Comparison of ENCODE assay signal across 2 cellular contexts in the genomic region with DNA sequence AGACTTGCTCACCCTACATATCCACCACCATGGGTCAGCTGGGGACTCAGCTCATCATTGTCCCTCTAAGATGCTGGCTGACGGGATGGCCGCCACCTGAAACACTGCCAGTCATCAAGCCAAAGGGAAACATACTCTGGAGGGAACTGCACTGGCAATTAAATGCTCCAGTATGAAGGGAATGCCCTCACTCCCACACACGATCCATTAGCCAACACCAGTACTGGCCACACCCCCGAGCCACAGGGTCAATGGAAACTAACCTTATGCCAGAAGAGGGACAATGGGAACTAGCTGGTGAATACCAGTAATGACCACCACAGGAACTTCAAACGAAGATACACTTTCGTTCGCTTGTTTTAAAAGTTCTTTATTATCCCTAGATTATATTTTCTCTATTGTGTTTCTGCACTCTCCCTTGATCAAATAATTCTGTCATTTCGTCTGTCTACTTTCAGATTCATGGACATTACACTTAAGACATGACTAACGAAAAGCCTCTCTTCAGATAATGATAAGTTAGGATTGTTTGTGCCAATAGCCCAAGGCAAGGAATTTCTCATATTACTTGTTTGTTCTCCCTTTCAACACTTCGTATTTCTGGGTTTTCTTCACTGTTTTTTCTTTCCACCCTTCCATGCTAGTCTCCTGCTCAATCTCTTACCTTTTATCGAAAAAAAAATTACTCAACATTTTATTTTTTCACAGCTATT.
TF ChIP-seq lines count a peak whose summit lies in the region.

No MANE protein-coding gene starts in this region.

TF ChIP-seq in A549, 52 proteins besides CTCF, POLR2A, EP300 and RAD21:
- TF ChIP-seq MAFK (IDR thresholded peaks at IDR 0.05; ENCODE audit: partially characterized antibody) (no peak), MYC (IDR thresholded peaks at IDR 0.05; ENCODE audit: borderline replicate concordance, low read length) (no peak), ZNF302 (CRISPR knock-in tag; IDR thresholded peaks at IDR 0.05) (no peak), ZFP36 (IDR thresholded peaks at IDR 0.05; ENCODE audit: borderline replicate concordance, partially characterized antibody) (no peak), FOXS1 (CRISPR knock-in tag; IDR thresholded peaks at IDR 0.05) (no peak), KDM5A (IDR thresholded peaks at IDR 0.05) (no peak), RCOR1 (IDR thresholded peaks at IDR 0.05; ENCODE audit: low read depth, low read length) (no peak), FOSL2 (IDR thresholded peaks at IDR 0.05) (no peak), FOSL2 (CRISPR knock-in tag; IDR thresholded peaks at IDR 0.05) (no peak), BHLHE40 (IDR thresholded peaks at IDR 0.05; ENCODE audit: low read depth, low read length) (no peak), CHD4 (IDR thresholded peaks at IDR 0.05; ENCODE audit: borderline replicate concordance) (no peak), JUN (IDR thresholded peaks at IDR 0.05) (no peak), ESRRA (IDR thresholded peaks at IDR 0.05; ENCODE audit: borderline replicate concordance, low read length) (no peak), TFCP2L1 (CRISPR knock-in tag; IDR thresholded peaks at IDR 0.05) (no peak), HOXB5 (CRISPR knock-in tag; IDR thresholded peaks at IDR 0.05) (no peak)
- TF ChIP-seq, protein P1, sequence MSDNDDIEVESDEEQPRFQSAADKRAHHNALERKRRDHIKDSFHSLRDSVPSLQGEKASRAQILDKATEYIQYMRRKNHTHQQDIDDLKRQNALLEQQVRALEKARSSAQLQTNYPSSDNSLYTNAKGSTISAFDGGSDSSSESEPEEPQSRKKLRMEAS (IDR thresholded peaks at IDR 0.05) = no peak
- TF ChIP-seq, protein P2, sequence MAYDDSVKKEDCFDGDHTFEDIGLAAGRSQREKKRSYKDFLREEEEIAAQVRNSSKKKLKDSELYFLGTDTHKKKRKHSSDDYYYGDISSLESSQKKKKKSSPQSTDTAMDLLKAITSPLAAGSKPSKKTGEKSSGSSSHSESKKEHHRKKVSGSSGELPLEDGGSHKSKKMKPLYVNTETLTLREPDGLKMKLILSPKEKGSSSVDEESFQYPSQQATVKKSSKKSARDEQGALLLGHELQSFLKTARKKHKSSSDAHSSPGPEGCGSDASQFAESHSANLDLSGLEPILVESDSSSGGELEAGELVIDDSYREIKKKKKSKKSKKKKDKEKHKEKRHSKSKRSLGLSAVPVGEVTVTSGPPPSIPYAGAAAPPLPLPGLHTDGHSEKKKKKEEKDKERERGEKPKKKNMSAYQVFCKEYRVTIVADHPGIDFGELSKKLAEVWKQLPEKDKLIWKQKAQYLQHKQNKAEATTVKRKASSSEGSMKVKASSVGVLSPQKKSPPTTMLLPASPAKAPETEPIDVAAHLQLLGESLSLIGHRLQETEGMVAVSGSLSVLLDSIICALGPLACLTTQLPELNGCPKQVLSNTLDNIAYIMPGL (CRISPR knock-in tag; IDR thresholded peaks at IDR 0.05; ENCODE audit: borderline replicate concordance) = no peak
- TF ChIP-seq, protein P3, sequence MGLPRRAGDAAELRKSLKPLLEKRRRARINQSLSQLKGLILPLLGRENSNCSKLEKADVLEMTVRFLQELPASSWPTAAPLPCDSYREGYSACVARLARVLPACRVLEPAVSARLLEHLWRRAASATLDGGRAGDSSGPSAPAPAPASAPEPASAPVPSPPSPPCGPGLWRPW (IDR thresholded peaks at IDR 0.05) = no peak
- TF ChIP-seq, protein P4, sequence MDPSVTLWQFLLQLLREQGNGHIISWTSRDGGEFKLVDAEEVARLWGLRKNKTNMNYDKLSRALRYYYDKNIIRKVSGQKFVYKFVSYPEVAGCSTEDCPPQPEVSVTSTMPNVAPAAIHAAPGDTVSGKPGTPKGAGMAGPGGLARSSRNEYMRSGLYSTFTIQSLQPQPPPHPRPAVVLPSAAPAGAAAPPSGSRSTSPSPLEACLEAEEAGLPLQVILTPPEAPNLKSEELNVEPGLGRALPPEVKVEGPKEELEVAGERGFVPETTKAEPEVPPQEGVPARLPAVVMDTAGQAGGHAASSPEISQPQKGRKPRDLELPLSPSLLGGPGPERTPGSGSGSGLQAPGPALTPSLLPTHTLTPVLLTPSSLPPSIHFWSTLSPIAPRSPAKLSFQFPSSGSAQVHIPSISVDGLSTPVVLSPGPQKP (IDR thresholded peaks at IDR 0.05; ENCODE audit: low read depth, low read length) = no peak
- TF ChIP-seq, protein P5, sequence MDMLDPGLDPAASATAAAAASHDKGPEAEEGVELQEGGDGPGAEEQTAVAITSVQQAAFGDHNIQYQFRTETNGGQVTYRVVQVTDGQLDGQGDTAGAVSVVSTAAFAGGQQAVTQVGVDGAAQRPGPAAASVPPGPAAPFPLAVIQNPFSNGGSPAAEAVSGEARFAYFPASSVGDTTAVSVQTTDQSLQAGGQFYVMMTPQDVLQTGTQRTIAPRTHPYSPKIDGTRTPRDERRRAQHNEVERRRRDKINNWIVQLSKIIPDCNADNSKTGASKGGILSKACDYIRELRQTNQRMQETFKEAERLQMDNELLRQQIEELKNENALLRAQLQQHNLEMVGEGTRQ (IDR thresholded peaks at IDR 0.05) = no peak

TF ChIP-seq in IMR-90, 13 proteins besides CTCF, POLR2A, EP300 and RAD21:
- TF ChIP-seq FOS (IDR thresholded peaks at IDR 0.05; ENCODE audit: low read depth, low read length) (no peak), RFX5 (IDR thresholded peaks at IDR 0.05; ENCODE audit: low read depth, low read length) (no peak), CEBPB (IDR thresholded peaks at IDR 0.05; ENCODE audit: low read depth, low read length) (no peak), MAFK (IDR thresholded peaks at IDR 0.05; ENCODE audit: low read depth, low read length) (no peak), SMC3 (IDR thresholded peaks at IDR 0.05; ENCODE audit: low read depth, low read length) (no peak), MXI1 (IDR thresholded peaks at IDR 0.05; ENCODE audit: borderline replicate concordance, low read depth, low read length) (no peak), RCOR1 (IDR thresholded peaks at IDR 0.05; ENCODE audit: insufficient replicate concordance, low read length) (no peak), CHD1 (IDR thresholded peaks at IDR 0.05; ENCODE audit: low read depth, low read length) (no peak), MAZ (IDR thresholded peaks at IDR 0.05; ENCODE audit: borderline replicate concordance, low read depth, low read length) (no peak), NFE2L2 (IDR thresholded peaks at IDR 0.05; ENCODE audit: low read depth, low read length) (no peak)
- TF ChIP-seq, protein P5 (IDR thresholded peaks at IDR 0.05; ENCODE audit: low read depth, low read length) = no peak
- TF ChIP-seq, protein P4 (IDR thresholded peaks at IDR 0.05; ENCODE audit: borderline replicate concordance, low read depth, low read length) = no peak
TF ChIP-seq in IMR-90: peak in this region for 0.
